In the genomic region with DNA sequence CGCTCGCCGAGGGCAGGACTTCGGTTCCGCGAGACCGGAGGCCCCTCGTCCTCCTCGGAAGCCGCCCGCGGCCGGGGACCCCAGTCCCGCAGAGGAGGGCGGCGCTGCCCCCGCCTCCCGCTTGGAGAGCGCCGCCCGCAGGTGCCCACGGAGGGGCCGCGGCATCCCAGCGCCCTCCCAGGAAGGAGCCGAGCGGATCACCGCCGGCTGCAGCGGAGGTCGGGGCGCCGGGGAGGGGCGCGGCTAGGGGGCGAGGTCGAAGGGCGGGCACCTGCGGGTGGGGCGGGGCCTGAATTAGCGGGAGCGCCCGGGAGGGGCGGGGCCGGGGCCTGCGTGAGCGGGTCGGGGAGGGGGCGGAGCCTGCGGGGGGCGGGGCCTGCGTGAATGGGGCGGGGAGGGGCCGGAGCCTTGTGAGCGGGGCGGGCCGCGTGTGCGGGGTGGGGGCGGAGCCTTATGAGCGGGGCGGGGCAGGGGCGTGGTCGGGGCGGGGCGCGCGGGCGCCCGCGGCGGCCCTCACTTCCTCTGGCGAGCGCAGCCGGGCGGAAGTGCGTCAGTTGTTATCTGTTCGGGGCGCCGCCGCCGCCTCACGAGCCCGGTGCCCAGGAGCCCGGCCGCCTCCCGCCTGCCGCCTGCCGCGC, we compare ENCODE assay signal across 8 cellular contexts. TPM values are rescaled to one million over a fixed set of nuclear protein-coding genes. Genes with fewer than 3 reads are reported as not detected.
DNase-seq lines count a peak whose midpoint lies in the region; ATAC-seq and TF ChIP-seq lines count a peak whose summit lies in the region.

TSS of gene FBRSL1 (plus strand) at position 550 of the 638 bp plus-strand sequence.

- peak within 1 kb of the TSS; percentile 42 to 60 for H3K27ac ChIP-seq in ascending aorta
- H3K27ac ChIP-seq in rectal smooth muscle tissue (ENCODE audit: low read depth, low read length) = no peak within 1 kb of the TSS
- peak within 1 kb of the TSS; percentile 64 to 76 for H3K27ac ChIP-seq in uterus

- intact Hi-C loops in ascending aorta (cut with DNase I) = loop anchor here (1.0 to 10.0 kb wide), 8 partner anchors 195 to 1617 kb away; partner anchors contain the start of genes ANKLE2, DDX51, NOC4L and POLE
- intact Hi-C loops in uterus (cut with DNase I; ENCODE audit: low total_unique reads) = no loop called here

- H3K27me3 ChIP-seq in ascending aorta = no peaks in the 10 kb centered on the region
- no peaks in the 10 kb centered on the region for H3K27me3 ChIP-seq in rectal smooth muscle tissue (ENCODE audit: control insufficient read depth, insufficient read depth, low read length)
- no peaks in the 10 kb centered on the region for H3K27me3 ChIP-seq in uterus

- TF ChIP-seq CTCF in ascending aorta (IDR thresholded peaks at IDR 0.05) (no peak), uterus (IDR thresholded peaks at IDR 0.05) (no peak)

- H3K4me1 ChIP-seq in ascending aorta (peaks cover 10 to 32% of the 10 kb centered on the region in 2 donors), rectal smooth muscle tissue (ENCODE audit: control insufficient read depth, insufficient read depth, low read length) (peaks cover 14% of the 10 kb centered on the region), uterus (peaks cover 0 to 36% of the 10 kb centered on the region in 2 donors)

- no peaks in the 10 kb centered on the region for H3K9me3 ChIP-seq in ascending aorta
- no peaks in the 10 kb centered on the region for H3K9me3 ChIP-seq in uterus

- H3K9ac ChIP-seq in rectal smooth muscle tissue (ENCODE audit: low read length) = peak within 1 kb of the TSS; percentile 72

- H3K36me3 ChIP-seq in ascending aorta = no peaks in the 10 kb centered on the region
- H3K36me3 ChIP-seq in rectal smooth muscle tissue (ENCODE audit: control insufficient read depth, insufficient read depth, low read length) = no peaks in the 10 kb centered on the region
- H3K36me3 ChIP-seq in uterus = no peaks in the 10 kb centered on the region

- peak; percentile 46 to 53 for TF ChIP-seq POLR2A in uterus (IDR thresholded peaks at IDR 0.05)

- peak; percentile 73 for ATAC-seq in GM18498 (IDR thresholded peaks at IDR 0.05; ENCODE audit: unreplicated experiment)
- peak; percentile 42 for ATAC-seq in HG02938 (IDR thresholded peaks at IDR 0.05; ENCODE audit: unreplicated experiment)

- DNase-seq in NCI-H187 treated with DMSO at 0.1 percent for 48 hours (lab: John Stamatoyannopoulos, UW) = peak; percentile 77
- DNase-seq in T-helper 9 cell = peak; percentile 98
- DNase-seq in ascending aorta (ENCODE audit: low spot score in 2 of 2) = peak; percentile 47 to 94
- peak; percentile 96 for DNase-seq in hepatic stellate cell (ENCODE audit: low spot score)
- DNase-seq in uterus = peak; percentile 88 to 89

- H3K4me3 ChIP-seq in ascending aorta (peak within 1 kb of the TSS; percentile 79 to 92), rectal smooth muscle tissue (ENCODE audit: low read length) (peak within 1 kb of the TSS; percentile 87), uterus (peak within 1 kb of the TSS; percentile 46 to 92)

RNA-seq across cellular contexts. Expression of gene FBRSL1, which starts in this region (rescaled TPM):
- total RNA-seq in ascending aorta (40.7 TPM), uterus (10 to 100 TPM in 2 of 4 donors, 1 to 10 TPM in 2; 2.9 to 59.1 (median 31.8) TPM)
